ENCODE assay signal across 10 cellular contexts in the genomic region with DNA sequence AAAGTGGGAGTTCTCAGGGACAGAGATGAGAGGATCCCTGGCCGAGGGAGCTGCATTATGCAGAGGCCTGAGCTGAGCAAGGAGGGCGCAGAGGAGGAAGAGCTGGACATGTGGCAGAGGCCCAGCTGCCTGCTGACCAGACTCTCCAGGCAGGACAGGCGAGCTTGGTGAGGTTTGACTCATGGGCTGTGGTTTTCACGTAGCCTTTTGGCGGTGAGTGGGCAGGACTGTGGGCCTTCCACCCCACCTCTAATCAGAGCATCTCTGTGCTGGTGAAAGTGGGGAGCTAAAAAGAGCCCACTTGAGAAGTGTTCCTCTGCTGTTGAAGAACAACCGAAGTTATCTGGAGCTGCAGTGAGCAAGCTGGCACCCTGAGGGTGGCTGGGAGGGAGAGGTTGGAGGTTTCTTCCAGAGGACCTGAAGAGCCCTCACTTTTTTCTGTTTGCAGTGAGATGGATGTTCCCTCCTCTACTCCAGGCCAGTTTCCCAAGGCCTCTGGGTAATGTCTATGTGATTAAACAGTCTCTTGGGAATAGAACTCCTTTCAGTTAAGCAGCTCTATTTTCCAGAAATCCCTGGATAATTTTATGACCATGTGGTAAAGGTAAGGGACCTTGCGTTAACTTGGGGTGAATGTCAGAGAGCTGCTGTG. TPM values are rescaled to one million over a fixed set of nuclear protein-coding genes. Genes with fewer than 3 reads are reported as not detected.
A peak's percentile ranks its signal among the peaks of the same experiment; 100 is the strongest.
DNase-seq lines count a peak whose midpoint lies in the region; ATAC-seq and TF ChIP-seq lines count a peak whose summit lies in the region.
"Had no signal": no experiment of that assay in that cellular context is flagged by ENCODE, and none has a peak within 500 bp of the region (broad histone marks: within the 10 kb centered on the region; RNA-seq: fewer than 3 reads in every experiment).

No MANE protein-coding gene starts in this region.

- TF ChIP-seq CTCF in right atrium auricular region (IDR thresholded peaks at IDR 0.05), result no peak

- H3K27ac ChIP-seq in angular gyrus (ENCODE audit: low read depth, low read length) (peak overlapping the region; percentile 70), right atrium auricular region (peak overlapping the region; percentile 71 to 83)

- no peaks in the 10 kb centered on the region for H3K36me3 ChIP-seq in right atrium auricular region
- peaks cover 1% of the 10 kb centered on the region for H3K36me3 ChIP-seq in skeletal muscle satellite cell (ENCODE audit: insufficient read depth, low read length)

- H3K27me3 ChIP-seq in right atrium auricular region (no peaks in the 10 kb centered on the region), skeletal muscle satellite cell (ENCODE audit: control insufficient read depth, insufficient read depth, low read length) (no peaks in the 10 kb centered on the region)

- ATAC-seq in HG03342 (IDR thresholded peaks at IDR 0.05; ENCODE audit: unreplicated experiment), result no peak
- ATAC-seq: stimulated activated naive B cell treated with anti-CD40 and anti-IgM and Interleukin-4, amounts not matched to agents 10 μg/mL and 1 μg/mL and 100 μg/mL, for 72 hours had no signal

- H3K4me1 ChIP-seq in right atrium auricular region (peaks cover 0 to 78% of the 10 kb centered on the region in 2 donors), skeletal muscle satellite cell (ENCODE audit: control insufficient read depth, insufficient read depth, low read length) (peaks cover 27% of the 10 kb centered on the region)

- DNase-seq in GM04504 (ENCODE audit: low read depth), result peak; percentile 78
- DNase-seq in right atrium auricular region (ENCODE audit: low spot score), result peak; percentile 75
- no peak for DNase-seq in NCI-H1436 (lab: John Stamatoyannopoulos, UW)
- no peak for DNase-seq in SW 1271 (lab: John Stamatoyannopoulos, UW)
- no peak for DNase-seq in NCI-H187 (lab: John Stamatoyannopoulos, UW)
- DNase-seq: activated CD4-positive, alpha-beta T cell treated with anti-CD3 and anti-CD28 coated beads, Interleukin-2, amount 10 ng/mL, durations not matched to agents 7 days and 5 days; stimulated activated naive B cell treated with anti-CD40 and anti-IgM and Interleukin-4, amounts not matched to agents 10 μg/mL and 1 μg/mL and 100 μg/mL, for 72 hours had no signal

- no peaks in the 10 kb centered on the region for H3K9me3 ChIP-seq in right atrium auricular region
- H3K9me3 ChIP-seq in skeletal muscle satellite cell (replicated peaks; ENCODE audit: low read length), result no peaks in the 10 kb centered on the region

- H3K4me2 ChIP-seq in skeletal muscle satellite cell (ENCODE audit: low read length), result peak overlapping the region; percentile 56

- H3K4me3 ChIP-seq in right atrium auricular region (no peak overlapping the region), skeletal muscle satellite cell (ENCODE audit: low read length) (no peak overlapping the region)

- H3K9ac ChIP-seq in skeletal muscle satellite cell (ENCODE audit: low read depth, low read length), result no peak overlapping the region

RNA-seq across cellular contexts. Expression of a gene that starts 11.9 kb away (rescaled TPM):
- 10 to 100 TPM; 68.0 to 73.1 TPM for total RNA-seq in right atrium auricular region
- total RNA-seq in skeletal muscle satellite cell (2012; rRNA removed), result 32.2 and 35.8 TPM in 2 replicates

Comparison
In these comparisons a context has a peak if more than half of its experiments do, and no peak if none do; other contexts are left out.
1. DNase-seq: peak in GM04504 (single experiment) and right atrium auricular region (single experiment); none in NCI-H1436 (single experiment), SW 1271 (0 of 2) and NCI-H187 (0 of 2).